11 cellular contexts compared by ENCODE assay signal in the genomic region with DNA sequence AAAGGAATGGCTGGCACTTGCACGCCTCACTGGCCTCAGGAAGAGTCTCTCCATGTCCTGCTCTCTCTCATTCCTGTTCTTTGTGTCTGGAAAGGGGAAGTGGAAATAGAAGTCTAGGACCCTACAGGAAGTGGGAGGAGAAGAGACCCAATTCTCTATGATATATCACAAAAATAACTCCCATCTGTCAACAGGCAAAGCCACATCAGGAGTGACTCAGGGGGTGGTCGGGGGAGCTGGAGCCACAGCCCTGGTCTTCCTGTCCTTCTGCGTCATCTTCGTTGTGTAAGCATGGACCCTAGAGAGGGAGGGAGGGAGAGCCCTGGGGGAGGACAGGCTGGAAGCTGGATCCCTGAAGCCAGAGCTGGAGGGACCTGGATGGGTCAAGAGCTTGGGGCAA. TPM values are rescaled to one million over a fixed set of nuclear protein-coding genes. Genes with fewer than 3 reads are reported as not detected.
DNase-seq lines count a peak whose midpoint lies in the region; TF ChIP-seq lines count a peak whose summit lies in the region.
"Had no signal": no experiment of that assay in that cellular context is flagged by ENCODE, and none has a peak within 500 bp of the region (broad histone marks: within the 10 kb centered on the region; RNA-seq: fewer than 3 reads in every experiment).

No MANE protein-coding gene starts in this region.

- in situ Hi-C loops in G401 (cut with HindIII; ENCODE audit: low sequenced_read_pairs), result no loop called here
- in situ Hi-C loops in HAP-1 (cut with MboI; ENCODE audit: low sequenced_read_pairs), result no loop called here
- in situ Hi-C loops in mammary epithelial cell (cut with MboI; ENCODE audit: low sequenced_read_pairs in 2 of 2), result no loop called here

- no peak for TF ChIP-seq CTCF in cardiac fibroblast (IDR thresholded peaks at IDR 0.05; ENCODE audit: low read depth, low read length)
- TF ChIP-seq CTCF in nephron (IDR thresholded peaks at IDR 0.05; ENCODE audit: unreplicated experiment in 3 of 3), result no peak
- no peak for TF ChIP-seq CTCF in mammary epithelial cell (conservative IDR thresholded peaks at IDR 0.05 in 1 of 2, IDR thresholded peaks at IDR 0.05 in 1 of 2; ENCODE audit: extremely low read depth in 1 of 2, insufficient read depth in 1 of 2, low read depth in 1 of 2, low read length in 2 of 2)

- H3K4me1 Mint-ChIP-seq in CD8-positive, alpha-beta memory T cell, result peaks cover 80 to 92% (median 81%) of the 10 kb centered on the region in 3 donors
- H3K4me1 Mint-ChIP-seq in nephron, result peaks cover 27% of the 10 kb centered on the region

- DNase-seq in CD8-positive, alpha-beta memory T cell, result no peak
- peak; percentile 83 for DNase-seq in NOMO-1 treated with dmso at 0.1 percent for 144 hours (lab: John Stamatoyannopoulos, UW; ENCODE audit: unreplicated experiment)
- DNase-seq in cardiac fibroblast (ENCODE audit: low read depth in 2 of 2), result peak; percentile 66 to 75
- no peak for DNase-seq in NCI-H1694 (lab: John Stamatoyannopoulos, UW)
- DNase-seq in G401 (ENCODE audit: low spot score), result no peak
- no peak for DNase-seq in HAP-1 (ENCODE audit: low spot score in 2 of 2)
- no peak for DNase-seq in mammary epithelial cell
- DNase-seq: NCI-H2081 treated with DMSO at 0.1 percent for 48 hours, T-helper 2 cell had no signal

- H3K36me3 Mint-ChIP-seq in CD8-positive, alpha-beta memory T cell, result peaks cover 0 to 13% (median 0%) of the 10 kb centered on the region in 3 donors
- no peaks in the 10 kb centered on the region for H3K36me3 Mint-ChIP-seq in nephron (ENCODE audit: low read depth)

- CTCF ChIA-PET in CD8-positive, alpha-beta memory T cell (lab: Charles Lee), result no interaction called here
- CTCF ChIA-PET in mammary epithelial cell (lab: Charles Lee; ENCODE audit: low non-redundant PET), result no interaction called here

- H4K20me1 ChIP-seq in mammary epithelial cell (ENCODE audit: insufficient read depth, low read length), result no peaks in the 10 kb centered on the region

- H2AFZ ChIP-seq in mammary epithelial cell (ENCODE audit: low read depth, low read length), result no peak overlapping the region

- intact Hi-C loops in mammary epithelial cell (cut with micrococcal nuclease), result no loop called here

- H3K4me2 ChIP-seq in mammary epithelial cell (ENCODE audit: insufficient read depth, low read depth, low read length), result no peak overlapping the region

- BruUV-seq in mammary epithelial cell (replicated peaks; lab: Mats Ljungman, UMichigan), result no TSS peak

- dilution Hi-C loops in mammary epithelial cell (cut with HindIII; ENCODE audit: low sequenced_read_pairs), result no loop called here

- no peaks in the 10 kb centered on the region for H3K9me3 ChIP-seq in CD8-positive, alpha-beta memory T cell (ENCODE audit: low read length)
- H3K9me3 ChIP-seq in HAP-1 (no peaks in the 10 kb centered on the region), mammary epithelial cell (replicated peaks; ENCODE audit: insufficient read depth, low read length) (no peaks in the 10 kb centered on the region)
- H3K9me3 ChIP-seq: ascending aorta had no signal

- POLR2A ChIA-PET in CD8-positive, alpha-beta memory T cell (lab: Charles Lee), result no interaction called here

- H3K79me2 ChIP-seq in mammary epithelial cell (ENCODE audit: insufficient read depth, low read length), result no peaks in the 10 kb centered on the region

- peak overlapping the region; percentile 35 to 94 (median 64) for H3K27ac Mint-ChIP-seq in CD8-positive, alpha-beta memory T cell
- H3K27ac Mint-ChIP-seq in nephron, result peak overlapping the region; percentile 94 to 99 (median 97)

- H3K9me3 Mint-ChIP-seq in CD8-positive, alpha-beta memory T cell, result no peaks in the 10 kb centered on the region
- H3K9me3 Mint-ChIP-seq in nephron, result peaks cover 2% of the 10 kb centered on the region

- H3K4me3 ChIP-seq in CD8-positive, alpha-beta memory T cell (ENCODE audit: low read length), result peak overlapping the region; percentile 20
- H3K4me3 ChIP-seq in cardiac fibroblast (replicated peaks in 1 of 2; ENCODE audit: low read depth in 2 of 2, low read length in 2 of 2) (no peak overlapping the region), HAP-1 (no peak overlapping the region), mammary epithelial cell (replicated peaks in 1 of 3; ENCODE audit: insufficient read depth in 1 of 3, low read depth in 2 of 3, low read length in 3 of 3) (no peak overlapping the region)

- no peak overlapping the region for H3K9ac ChIP-seq in mammary epithelial cell (ENCODE audit: insufficient read depth, low read length)

- peak overlapping the region in 4 of 7 donors; percentile 31 to 73 (median 68) for H3K4me3 Mint-ChIP-seq in CD8-positive, alpha-beta memory T cell
- peak overlapping the region; percentile 4 to 51 (median 32) for H3K4me3 Mint-ChIP-seq in nephron

- peak overlapping the region; percentile 2 for H3K27ac ChIP-seq in CD8-positive, alpha-beta memory T cell (ENCODE audit: low read depth, low read length)
- H3K27ac ChIP-seq in mammary epithelial cell (ENCODE audit: insufficient read depth, low read depth, low read length), result no peak overlapping the region

- peaks cover 0 to 3% of the 10 kb centered on the region in 2 donors for H3K27me3 Mint-ChIP-seq in CD8-positive, alpha-beta memory T cell
- H3K27me3 Mint-ChIP-seq in nephron (ENCODE audit: low read depth), result peaks cover 3% of the 10 kb centered on the region

- no peaks in the 10 kb centered on the region for H3K27me3 ChIP-seq in CD8-positive, alpha-beta memory T cell (ENCODE audit: insufficient read depth, low read length, poor library complexity, severe bottlenecking)
- H3K27me3 ChIP-seq in HAP-1 (ENCODE audit: low read depth) (peaks cover 17% of the 10 kb centered on the region), mammary epithelial cell (ENCODE audit: insufficient read depth, low read length) (no peaks in the 10 kb centered on the region)
- H3K27me3 ChIP-seq: ascending aorta had no signal

- 77% methylated on average over 4 of the region's 4 CpGs for WGBS in mammary epithelial cell (ENCODE audit: low coverage, missing lambda C conversion rate)

- peaks cover 98% of the 10 kb centered on the region for H3K4me1 ChIP-seq in CD8-positive, alpha-beta memory T cell (ENCODE audit: insufficient read depth, low read length)
- no peaks in the 10 kb centered on the region for H3K4me1 ChIP-seq in HAP-1
- peaks cover under 1% of the 10 kb centered on the region for H3K4me1 ChIP-seq in mammary epithelial cell (ENCODE audit: insufficient read depth, low read length)
- H3K4me1 ChIP-seq: ascending aorta had no signal

- H3K36me3 ChIP-seq in CD8-positive, alpha-beta memory T cell (ENCODE audit: insufficient read depth, low read length), result no peaks in the 10 kb centered on the region
- H3K36me3 ChIP-seq in HAP-1 (replicated peaks), result no peaks in the 10 kb centered on the region
- no peaks in the 10 kb centered on the region for H3K36me3 ChIP-seq in mammary epithelial cell (ENCODE audit: insufficient read depth, low read length)
- H3K36me3 ChIP-seq: ascending aorta had no signal

RNA-seq across cellular contexts. Expression of a gene that starts 3.0 kb away (rescaled TPM):
- under 1 TPM; 0.46 to 0.93 TPM for total RNA-seq in CD8-positive, alpha-beta memory T cell
- polyA plus RNA-seq in CD8-positive, alpha-beta memory T cell, result 3.6 TPM
- total RNA-seq in G401 (2014; rRNA removed; shearing (Covaris generic)), result not detected in 2 replicates
- total RNA-seq in mammary epithelial cell, result not detected
- not detected for polyA plus RNA-seq in mammary epithelial cell
- not detected for polyA minus RNA-seq in mammary epithelial cell

RNA-seq across cellular contexts. Expression of a gene that starts 14.3 kb away (rescaled TPM):
- total RNA-seq in CD8-positive, alpha-beta memory T cell, result under 1 TPM; 0.42 to 0.46 TPM
- polyA plus RNA-seq in CD8-positive, alpha-beta memory T cell, result 2.5 TPM
- not detected in 2 replicates for total RNA-seq in G401 (2014; rRNA removed; shearing (Covaris generic))
- not detected for total RNA-seq in mammary epithelial cell
- not detected for polyA plus RNA-seq in mammary epithelial cell
- polyA minus RNA-seq in mammary epithelial cell, result not detected

RNA-seq across cellular contexts. Expression of a gene that starts 19.5 kb away (rescaled TPM):
- 10 to 100 TPM; 11.0 to 13.4 TPM for total RNA-seq in CD8-positive, alpha-beta memory T cell
- polyA plus RNA-seq in CD8-positive, alpha-beta memory T cell, result 8.8 TPM
- total RNA-seq in G401 (2014; rRNA removed; shearing (Covaris generic)), result 10.1 and 16.8 TPM in 2 replicates
- total RNA-seq in mammary epithelial cell, result 10 to 100 TPM in 1 of 2 donors, 1 to 10 TPM in 1; 5.5 to 10.2 TPM
- 4.3 TPM for polyA plus RNA-seq in mammary epithelial cell
- polyA minus RNA-seq in mammary epithelial cell, result 2.4 TPM

RNA-seq across cellular contexts. Expression of a gene that starts 45.1 kb away (rescaled TPM):
- total RNA-seq in CD8-positive, alpha-beta memory T cell, result under 1 TPM; 0.26 to 0.31 TPM
- not detected for polyA plus RNA-seq in CD8-positive, alpha-beta memory T cell
- total RNA-seq in G401 (2014; rRNA removed; shearing (Covaris generic)), result not detected in 2 replicates
- total RNA-seq in mammary epithelial cell, result under 1 TPM; 0.50 to 0.80 TPM
- polyA plus RNA-seq in mammary epithelial cell, result 0.65 TPM
- polyA minus RNA-seq in mammary epithelial cell, result not detected
- total RNA-seq: ascending aorta had no signal

Comparison
In these comparisons a context has a peak if more than half of its experiments do, and no peak if none do; other contexts are left out.
1. DNase-seq: peak in NOMO-1 treated with dmso at 0.1 percent for 144 hours (single experiment) and cardiac fibroblast (2 of 2); none in CD8-positive, alpha-beta memory T cell (0 of 5), NCI-H1694 (single experiment), G401 (single experiment), HAP-1 (0 of 2) and mammary epithelial cell (single experiment).